ENCODE assay signal across 11 cellular contexts in genomic region chr11:123381817-123382554, GRCh38. TPM values are rescaled to one million over a fixed set of nuclear protein-coding genes. Genes with fewer than 3 reads are reported as not detected.
A peak's percentile ranks its signal among the peaks of the same experiment; 100 is the strongest.
DNase-seq lines count a peak whose midpoint lies in the region; ATAC-seq and TF ChIP-seq lines count a peak whose summit lies in the region.
"Had no signal": no experiment of that assay in that cellular context is flagged by ENCODE, and none has a peak within 500 bp of the region (broad histone marks: within the 10 kb centered on the region; RNA-seq: fewer than 3 reads in every experiment).

No MANE protein-coding gene starts in this region.

- H3K27ac Mint-ChIP-seq in natural killer cell treated with Interleukin-12 subunit alpha and Interleukin-12 subunit beta and Interleukin-15 and Interleukin-18, amount 100 ng/mL, for 72 hours, result no peak overlapping the region

- intact Hi-C loops in transverse colon (cut with DNase I; ENCODE audit: low total_unique reads) (no loop called here), psoas muscle (cut with DNase I) (no loop called here)

- in situ Hi-C loops in transverse colon (cut with MboI; ENCODE audit: low pct_ligation_motif_present in 1 of 4, low pct_unique_long_range_greater_than_20kb in 1 of 4, low sequenced_read_pairs in 3 of 4) (no loop called here), brain microvascular endothelial cell (cut with HindIII; ENCODE audit: low pct_ligation_motif_present, low sequenced_read_pairs) (no loop called here)

- no peak for TF ChIP-seq EP300 in transverse colon (IDR thresholded peaks at IDR 0.05; ENCODE audit: low read depth)

- no peak for TF ChIP-seq POLR2A in transverse colon (IDR thresholded peaks at IDR 0.05)

- H3K36me3 Mint-ChIP-seq in natural killer cell treated with Interleukin-12 subunit alpha and Interleukin-12 subunit beta and Interleukin-15 and Interleukin-18, amount 100 ng/mL, for 72 hours, result no peaks in the 10 kb centered on the region

- no peak overlapping the region for H3K4me3 ChIP-seq in transverse colon
- H3K4me3 ChIP-seq in brain microvascular endothelial cell (ENCODE audit: low read depth, low read length), result no peak overlapping the region
- no peak overlapping the region for H3K4me3 ChIP-seq in psoas muscle
- H3K4me3 ChIP-seq: smooth muscle cell had no signal

- H3K9me3 ChIP-seq in transverse colon (no peaks in the 10 kb centered on the region), psoas muscle (no peaks in the 10 kb centered on the region)

- peak; percentile 87 for DNase-seq in natural killer cell treated with Interleukin-12 subunit alpha and Interleukin-12 subunit beta and Interleukin-15 and Interleukin-18, amount 100 ng/mL, for 72 hours (ENCODE audit: low spot score)
- DNase-seq in transverse colon (no peak), cerebellum (ENCODE audit: low spot score) (no peak), brain microvascular endothelial cell (no peak), psoas muscle (no peak)
- DNase-seq: dermis blood vessel endothelial cell, KBM-7 had no signal

- no peak overlapping the region for H3K27ac ChIP-seq in transverse colon
- H3K27ac ChIP-seq in brain microvascular endothelial cell, result no peak overlapping the region
- no peak overlapping the region for H3K27ac ChIP-seq in psoas muscle

- H3K4me1 ChIP-seq in transverse colon (no peaks in the 10 kb centered on the region), psoas muscle (no peaks in the 10 kb centered on the region)

- 60 to 73% methylated on average over 4 of the region's 4 CpGs for WGBS in transverse colon (ENCODE audit: low coverage in 1 of 2), 2 donors
- 91 to 95% (median 95%) methylated on average over 4 of the region's 4 CpGs for WGBS in psoas muscle, 3 donors

- ATAC-seq in GM18858 (IDR thresholded peaks at IDR 0.05; ENCODE audit: unreplicated experiment) (peak; percentile 64), GM21737 (IDR thresholded peaks at IDR 0.05; ENCODE audit: unreplicated experiment) (peak; percentile 87), HG03565 (IDR thresholded peaks at IDR 0.05; ENCODE audit: unreplicated experiment) (peak; percentile 64), psoas muscle (no peak)
- ATAC-seq in natural killer cell treated with Interleukin-12 subunit alpha and Interleukin-12 subunit beta and Interleukin-15 and Interleukin-18, amount 100 ng/mL, for 72 hours, result peak; percentile 95

- H3K4me1 Mint-ChIP-seq in natural killer cell treated with Interleukin-12 subunit alpha and Interleukin-12 subunit beta and Interleukin-15 and Interleukin-18, amount 100 ng/mL, for 72 hours (ENCODE audit: low read depth in 2 of 2), result peaks cover 29 to 34% of the 10 kb centered on the region in 2 donors

- TF ChIP-seq CTCF in transverse colon (IDR thresholded peaks at IDR 0.05) (no peak), brain microvascular endothelial cell (IDR thresholded peaks at IDR 0.05; ENCODE audit: low read depth, low read length, missing control alignments) (no peak), psoas muscle (IDR thresholded peaks at IDR 0.05) (no peak)

- H3K4me3 Mint-ChIP-seq in natural killer cell treated with Interleukin-12 subunit alpha and Interleukin-12 subunit beta and Interleukin-15 and Interleukin-18, amount 100 ng/mL, for 72 hours, result no peak overlapping the region

- H3K36me3 ChIP-seq in transverse colon, result no peaks in the 10 kb centered on the region
- H3K36me3 ChIP-seq in brain microvascular endothelial cell (replicated peaks), result no peaks in the 10 kb centered on the region
- no peaks in the 10 kb centered on the region for H3K36me3 ChIP-seq in psoas muscle (ENCODE audit: insufficient read depth in 1 of 2, low read depth in 1 of 2)

- no peaks in the 10 kb centered on the region for H3K27me3 ChIP-seq in transverse colon
- H3K27me3 ChIP-seq in brain microvascular endothelial cell (replicated peaks), result peaks cover 15% of the 10 kb centered on the region
- H3K27me3 ChIP-seq in psoas muscle (ENCODE audit: insufficient read depth in 3 of 3, low read length in 2 of 3), result no peaks in the 10 kb centered on the region

- H3K9me3 Mint-ChIP-seq in natural killer cell treated with Interleukin-12 subunit alpha and Interleukin-12 subunit beta and Interleukin-15 and Interleukin-18, amount 100 ng/mL, for 72 hours, result no peaks in the 10 kb centered on the region

- H3K27me3 Mint-ChIP-seq in natural killer cell treated with Interleukin-12 subunit alpha and Interleukin-12 subunit beta and Interleukin-15 and Interleukin-18, amount 100 ng/mL, for 72 hours, result peaks cover 0 to 2% of the 10 kb centered on the region in 2 donors

RNA-seq across cellular contexts. Expression of gene GRAMD1B, which starts 48.1 kb away (rescaled TPM):
- total RNA-seq in natural killer cell treated with Interleukin-12 subunit alpha and Interleukin-12 subunit beta and Interleukin-15 and Interleukin-18, amount 100 ng/mL, for 72 hours, result 100 to 1,000 TPM in 1 of 2 donors, 10 to 100 TPM in 1; 20.3 to 104 TPM
- 10 to 100 TPM in 2 of 4 donors, 1 to 10 TPM in 2; 4.3 to 58.4 (median 9.9) TPM for total RNA-seq in transverse colon
- 50.8 TPM for total RNA-seq in cerebellum
- 10 to 100 TPM in 2 of 4 donors, 1 to 10 TPM in 1, under 1 TPM in 1; 0.67 to 24.0 (median 14.2) TPM for total RNA-seq in psoas muscle
- polyA plus RNA-seq in psoas muscle, result 1 to 10 TPM in 1 of 3 donors, under 1 TPM in 2; 0.68 to 6.8 (median 0.74) TPM

Comparison
In these comparisons a context has a peak if more than half of its experiments do, and no peak if none do; other contexts are left out.
1. ATAC-seq: peak in GM18858 (single experiment), GM21737 (single experiment), HG03565 (single experiment) and natural killer cell treated with Interleukin-12 subunit alpha and Interleukin-12 subunit beta and Interleukin-15 and Interleukin-18, amount 100 ng/mL, for 72 hours (2 of 2); none in psoas muscle (0 of 4).